16 cellular contexts compared by ENCODE assay signal in genomic region chr15:89946681-89947313, GRCh38. TPM values are rescaled to one million over a fixed set of nuclear protein-coding genes. Genes with fewer than 3 reads are reported as not detected.
"Had no signal": no experiment of that assay in that cellular context is flagged by ENCODE, and none has a peak within 500 bp of the region (broad histone marks: within the 10 kb centered on the region; RNA-seq: fewer than 3 reads in every experiment).

No MANE protein-coding gene starts in this region.

- DNase-seq: activated CD4-positive, alpha-beta T cell treated with anti-CD3 and anti-CD28 coated beads for 36 hours; activated CD4-positive, alpha-beta T cell treated with anti-CD3 and anti-CD28 coated beads, Interleukin-2, amount 50 U/mL, for 48 hours; activated naive CD8-positive, alpha-beta T cell treated with anti-CD3 and anti-CD28 coated beads for 36 hours; activated T-cell treated with anti-CD3 and anti-CD28 coated beads for 4 hours; amygdala; dermis blood vessel endothelial cell; effector memory CD8-positive, alpha-beta T cell; left cardiac atrium; stimulated activated CD4-positive, alpha-beta T cell treated with anti-CD3 and anti-CD28 coated beads, Interleukin-15, amount 100 ng/mL, for 24 hours; stimulated activated CD4-positive, alpha-beta T cell treated with anti-CD3 and anti-CD28 coated beads, Interleukin-2, amount 100 ng/mL, for 48 hours; T-helper 17 cell had no signal

- H3K9me3 ChIP-seq: right atrium auricular region, tibial nerve had no signal

- H3K27me3 ChIP-seq: cardiac muscle cell, right atrium auricular region, tibial nerve had no signal

- H3K4me3 ChIP-seq: cardiac muscle cell, lung, right atrium auricular region, tibial nerve had no signal

- H3K4me1 ChIP-seq: right atrium auricular region, tibial nerve had no signal

- ATAC-seq: activated CD4-positive, alpha-beta T cell treated with anti-CD3 and anti-CD28 coated beads for 36 hours; effector memory CD8-positive, alpha-beta T cell; left cardiac atrium; T-helper 17 cell; WTC11 had no signal

- H3K27ac ChIP-seq: cardiac muscle cell, right atrium auricular region, tibial nerve had no signal

- H3K36me3 ChIP-seq: cardiac muscle cell, right atrium auricular region, tibial nerve had no signal

RNA-seq across cellular contexts. Expression of gene ARPIN, which starts 34.0 kb away (rescaled TPM):
- total RNA-seq: activated CD4-positive, alpha-beta T cell treated with anti-CD3 and anti-CD28 coated beads for 36 hours; activated naive CD8-positive, alpha-beta T cell treated with anti-CD3 and anti-CD28 coated beads for 36 hours had no signal
